19 cellular contexts compared by ENCODE assay signal in the genomic region with DNA sequence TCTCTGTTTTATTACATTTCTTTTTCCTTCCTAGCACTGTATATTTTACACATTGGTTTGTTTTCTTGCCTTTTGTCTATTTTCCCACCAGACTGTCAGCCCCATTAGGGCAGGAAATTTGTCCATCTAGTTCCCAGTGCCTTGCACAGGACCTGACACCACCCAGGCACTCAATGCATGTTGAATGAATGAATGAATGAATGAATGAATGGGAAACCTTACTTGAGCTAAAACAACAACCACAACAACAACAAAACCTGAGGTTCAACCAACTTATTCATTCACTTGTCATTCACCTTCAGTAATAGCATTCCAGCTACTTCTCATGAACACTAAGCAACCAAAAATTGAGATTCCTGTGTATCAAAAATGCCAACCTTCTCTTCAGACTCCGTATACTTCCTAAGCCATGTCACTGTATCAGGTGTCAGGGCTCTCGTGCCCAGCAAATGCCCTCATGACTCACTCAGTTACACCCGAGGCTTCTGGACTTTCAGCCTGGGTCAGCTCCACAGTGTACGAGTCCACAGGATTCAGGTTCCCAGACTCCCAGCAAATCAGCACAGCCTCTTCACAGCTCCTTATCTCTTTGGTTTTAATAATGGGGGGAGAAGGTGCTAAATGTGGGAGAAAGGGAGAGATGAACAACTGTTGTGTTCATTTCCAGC. TPM values are rescaled to one million over a fixed set of nuclear protein-coding genes. Genes with fewer than 3 reads are reported as not detected.
A peak's percentile ranks its signal among the peaks of the same experiment; 100 is the strongest.
DNase-seq lines count a peak whose midpoint lies in the region; ATAC-seq, FAIRE-seq and TF ChIP-seq lines count a peak whose summit lies in the region.
"Had no signal": no experiment of that assay in that cellular context is flagged by ENCODE, and none has a peak within 500 bp of the region (broad histone marks: within the 10 kb centered on the region; RNA-seq: fewer than 3 reads in every experiment).

No MANE protein-coding gene starts in this region.

- H3K79me2 ChIP-seq in GM12878 (ENCODE audit: control insufficient read depth, insufficient read depth, low read length), result no peaks in the 10 kb centered on the region

- no TSS peak for BruUV-seq in GM12878 (replicated peaks; lab: Mats Ljungman, UMichigan)

- CTCF ChIA-PET in GM12878 (lab: Yijun Ruan, JAX), result interaction anchor here (1.0 kb wide), 2 partner anchors 16 to 87 kb away, joined by 3 to 5 read pairs; no protein-coding TSS in a partner anchor

- H3K4me3 ChIP-seq in GM12878, result no peak overlapping the region
- H3K4me3 ChIP-seq: ovary had no signal

- FAIRE-seq in GM12878 (lab: Jason Lieb, UNC), result no peak
- FAIRE-seq: D721Med, endothelial cell of umbilical vein had no signal

- no peak overlapping the region for H3K4me2 ChIP-seq in GM12878 (ENCODE audit: control insufficient read depth, insufficient read depth)

- POLR2A ChIA-PET in GM12878 (lab: Charles Lee), result no interaction called here

- intact Hi-C loops in GM12878 (cut with micrococcal nuclease; ENCODE audit: unreplicated experiment), result no loop called here

- 61% methylated on average over 4 of the region's 4 CpGs for WGBS in GM12878 (ENCODE audit: insufficient coverage, insufficient replicate concordance, low lambda C conversion rate, missing lambda C conversion rate)

- H2AFZ ChIP-seq in GM12878 (ENCODE audit: control insufficient read depth, low read depth, low read length), result no peak overlapping the region

- no peaks in the 10 kb centered on the region for H3K27me3 ChIP-seq in GM12878 (replicated peaks in 1 of 2; ENCODE audit: control insufficient read depth in 2 of 2, insufficient read depth in 2 of 2, low read length in 1 of 2)
- H3K27me3 ChIP-seq: ovary had no signal

- RAD21 ChIA-PET in GM12878 (lab: Charles Lee; ENCODE audit: unreplicated experiment), result no interaction called here

- no peaks in the 10 kb centered on the region for H3K4me1 ChIP-seq in GM12878 (ENCODE audit: control insufficient read depth, insufficient read depth, low read length)

- no peak for TF ChIP-seq EP300 in GM12878 (IDR thresholded peaks at IDR 0.05; ENCODE audit: borderline replicate concordance in 1 of 2, control insufficient read depth in 1 of 2, low read depth in 2 of 2, low read length in 2 of 2)

- H3K9me3 ChIP-seq in GM12878 (replicated peaks; ENCODE audit: control insufficient read depth, insufficient read depth, low read length), result no peaks in the 10 kb centered on the region; the same call in 2 of the 3 replicates
- H3K9me3 ChIP-seq: ovary had no signal

- in situ Hi-C loops in ACHN (cut with HindIII; ENCODE audit: low pct_ligation_motif_present, low pct_unique_long_range_greater_than_20kb, low sequenced_read_pairs) (no loop called here), GM12878 (cut with MboI) (no loop called here)

- TF ChIP-seq RAD21 in GM12878 (IDR thresholded peaks at IDR 0.05; ENCODE audit: insufficient read depth, low read depth, low read length), result no peak

- TF ChIP-seq POLR2A in GM12878 (IDR thresholded peaks at IDR 0.05; ENCODE audit: low read depth, low read length), result no peak

- peaks cover 0 to 3% of the 10 kb centered on the region in 2 experiments; a peak in 3 of 4 replicates for H3K36me3 ChIP-seq in GM12878 (ENCODE audit: control insufficient read depth in 2 of 2, insufficient read depth in 2 of 2, low read length in 1 of 2)
- H3K36me3 ChIP-seq: ovary had no signal

- H3K27ac ChIP-seq in GM12878 (ENCODE audit: control insufficient read depth, insufficient read depth), result no peak overlapping the region
- H3K27ac ChIP-seq: ovary had no signal

- H3K9ac ChIP-seq in GM12878 (ENCODE audit: control insufficient read depth, insufficient read depth, low read length), result no peak overlapping the region

- no peaks in the 10 kb centered on the region for H4K20me1 ChIP-seq in GM12878 (ENCODE audit: control insufficient read depth, insufficient read depth)

- DNase-seq in ACHN (peak; percentile 6), HPDE6-E6E7 (ENCODE audit: extremely low spot score) (peak; percentile 34), GM12878 (ENCODE audit: low read depth, low spot score) (no peak), kidney tubule cell (ENCODE audit: low spot score) (peak; percentile 45), T1000 (lab: John Stamatoyannopoulos, UW) (no peak), amygdala (lab: John Stamatoyannopoulos, UW) (no peak), GF-D8 (lab: John Stamatoyannopoulos, UW) (no peak)
- DNase-seq: activated CD8-positive, alpha-beta memory T cell treated with anti-CD3 and anti-CD28 coated beads for 24 hours; Kasumi-1; left colon; NCI-H1436; ovary; stimulated activated naive CD8-positive, alpha-beta T cell treated with anti-CD3 and anti-CD28 coated beads, Interleukin-15, amount 100 ng/mL, for 72 hours had no signal

- no peak for ATAC-seq in GM12878
- no peak for ATAC-seq in GM21723 (IDR thresholded peaks at IDR 0.05; ENCODE audit: unreplicated experiment)
- ATAC-seq: activated T-helper 17 cell treated with anti-CD3 and anti-CD28 coated beads, Interleukin-2, amount 50 U/mL, for 72 hours; left colon; stimulated activated naive CD8-positive, alpha-beta T cell treated with anti-CD3 and anti-CD28 coated beads, Interleukin-15, amount 100 ng/mL, for 72 hours had no signal

- SMC1A ChIA-PET in GM12878 (lab: Charles Lee; ENCODE audit: uncharacterized antibody, unreplicated experiment), result interaction anchor here (0.6 to 1.0 kb wide), 2 partner anchors 11 to 42 kb away, joined by 3 to 4 read pairs; no protein-coding TSS in a partner anchor

- TF ChIP-seq CTCF in GM12878 (IDR thresholded peaks at IDR 0.05 in 2 of 3, conservative IDR thresholded peaks at IDR 0.05 in 1 of 3; ENCODE audit: control insufficient read depth in 2 of 3, extremely low read depth in 1 of 3, insufficient read depth in 1 of 3, low read depth in 3 of 3, low read length in 3 of 3), result no peak

TF ChIP-seq in GM12878, 131 proteins besides CTCF, POLR2A, EP300 and RAD21:
- TF ChIP-seq RUNX3 (IDR thresholded peaks at IDR 0.05; ENCODE audit: low read length) (no peak), EED (IDR thresholded peaks at IDR 0.05; ENCODE audit: low read depth) (no peak), ZNF24 (IDR thresholded peaks at IDR 0.05) (peak; percentile 63; the same call in 1 of the 2 replicates)
TF ChIP-seq in GM12878: peak in this region for 1.

RNA-seq across cellular contexts. Expression of a gene that starts 37.3 kb away (rescaled TPM):
- 0.15 TPM in 1 of 2 replicates, not detected in the other for total RNA-seq in GM12878 (2013; cell fraction: nucleolus; rRNA removed)
- total RNA-seq in GM12878 (2014; rRNA removed), result under 0.01 TPM in 1 of 2 replicates, not detected in the other
- total RNA-seq in GM12878 (2014; rRNA removed; fragmentation: Illumina TruSeq; extraction: Trizol), result 0.05 and 0.13 TPM in 2 replicates
- total RNA-seq in GM12878 (2021), result not detected in 2 replicates
- not detected for polyA plus RNA-seq in GM12878 (2011; ENCODE audit: low read depth)
- polyA plus RNA-seq in GM12878 (2011; rRNA removed), result 0.01 TPM in 2 replicates
- polyA plus RNA-seq in GM12878 (2011; cell fraction: cytosol; rRNA removed), result not detected in 2 replicates
- 0.03 TPM in 2 replicates for polyA plus RNA-seq in GM12878 (2011; cell fraction: nucleus; rRNA removed)
- 0.04 TPM in 2 replicates for polyA plus RNA-seq in GM12878 (2012)
- 0.07 and 0.78 TPM in 2 replicates for polyA plus RNA-seq in GM12878 (2014; fragmentation: Illumina TruSeq; extraction: Trizol)
- under 1 TPM in 1 of 2 experiments, not detected in 1; 0.03 TPM for polyA plus RNA-seq in GM12878 (2014; fragmentation: Nextera tagmentation; extraction: Ambion mirVana)
- polyA plus RNA-seq in GM12878 (2014; rRNA removed), result 0.18 TPM in 1 of 2 replicates, not detected in the other
- under 1 TPM; 0.35 to 0.39 TPM for polyA plus RNA-seq in GM12878 (2016; fragmentation: Nextera tagmentation; extraction: Ambion mirVana)
- polyA minus RNA-seq in GM12878 (2011; rRNA and poly(A)+ RNA removed), result 0.05 and 0.15 TPM in 2 replicates
- polyA minus RNA-seq in GM12878 (2011; cell fraction: cytosol; rRNA and poly(A)+ RNA removed), result not detected in 2 replicates
- not detected in 2 replicates for polyA minus RNA-seq in GM12878 (2011; cell fraction: nucleus; rRNA and poly(A)+ RNA removed)
- total RNA-seq: activated T-helper 17 cell treated with anti-CD3 and anti-CD28 coated beads, Interleukin-2, amount 50 U/mL, for 72 hours; endothelial cell of umbilical vein; left colon; NCI-H460; ureter had no signal
- polyA plus RNA-seq: endothelial cell of umbilical vein had no signal

RNA-seq across cellular contexts. Expression of a gene that starts 40.9 kb away (rescaled TPM):
- 14.5 and 15.4 TPM in 2 replicates for total RNA-seq in GM12878 (2013; cell fraction: nucleolus; rRNA removed)
- total RNA-seq in GM12878 (2014; rRNA removed) (2.3 and 3.1 TPM in 2 replicates), GM12878 (2014; rRNA removed; fragmentation: Illumina TruSeq; extraction: Trizol) (2.2 and 2.3 TPM in 2 replicates), GM12878 (2021) (2.9 and 4.2 TPM in 2 replicates)
- 3.1 TPM for polyA plus RNA-seq in GM12878 (2011; ENCODE audit: low read depth)
- polyA plus RNA-seq in GM12878 (2011; rRNA removed) (6.5 and 6.7 TPM in 2 replicates), GM12878 (2014; fragmentation: Illumina TruSeq; extraction: Trizol) (3.0 and 8.2 TPM in 2 replicates), GM12878 (2014; fragmentation: Nextera tagmentation; extraction: Ambion mirVana) (1 to 10 TPM; 1.7 to 1.8 TPM), GM12878 (2014; rRNA removed) (3.0 and 3.3 TPM in 2 replicates), GM12878 (2016; fragmentation: Nextera tagmentation; extraction: Ambion mirVana) (1 to 10 TPM in 1 of 2 experiments, under 1 TPM in 1; 0.87 to 2.7 TPM)
- polyA plus RNA-seq in GM12878 (2011; cell fraction: cytosol; rRNA removed), result 5.1 and 5.2 TPM in 2 replicates
- polyA plus RNA-seq in GM12878 (2011; cell fraction: nucleus; rRNA removed), result 8.8 and 11.4 TPM in 2 replicates
- polyA plus RNA-seq in GM12878 (2012), result 4.2 and 5.0 TPM in 2 replicates
- 2.2 and 2.4 TPM in 2 replicates for polyA minus RNA-seq in GM12878 (2011; rRNA and poly(A)+ RNA removed)
- polyA minus RNA-seq in GM12878 (2011; cell fraction: cytosol; rRNA and poly(A)+ RNA removed), result 2.3 and 2.5 TPM in 2 replicates
- polyA minus RNA-seq in GM12878 (2011; cell fraction: nucleus; rRNA and poly(A)+ RNA removed), result 3.6 and 7.5 TPM in 2 replicates

RNA-seq across cellular contexts. Expression of a gene that starts 58.9 kb away (rescaled TPM):
- not detected in 2 replicates for total RNA-seq in GM12878 (2013; cell fraction: nucleolus; rRNA removed)
- total RNA-seq in GM12878 (2014; rRNA removed) (not detected in 2 replicates), GM12878 (2014; rRNA removed; fragmentation: Illumina TruSeq; extraction: Trizol) (not detected in 2 replicates), GM12878 (2021) (not detected in 2 replicates)
- not detected for polyA plus RNA-seq in GM12878 (2011; ENCODE audit: low read depth)
- polyA plus RNA-seq in GM12878 (2011; rRNA removed) (not detected in 2 replicates), GM12878 (2014; fragmentation: Illumina TruSeq; extraction: Trizol) (not detected in 2 replicates), GM12878 (2014; fragmentation: Nextera tagmentation; extraction: Ambion mirVana) (not detected), GM12878 (2014; rRNA removed) (not detected in 2 replicates), GM12878 (2016; fragmentation: Nextera tagmentation; extraction: Ambion mirVana) (not detected)
- polyA plus RNA-seq in GM12878 (2011; cell fraction: cytosol; rRNA removed), result not detected in 2 replicates
- polyA plus RNA-seq in GM12878 (2011; cell fraction: nucleus; rRNA removed), result not detected in 2 replicates
- polyA plus RNA-seq in GM12878 (2012), result 0.03 and 0.12 TPM in 2 replicates
- polyA minus RNA-seq in GM12878 (2011; rRNA and poly(A)+ RNA removed), result not detected in 2 replicates
- not detected in 2 replicates for polyA minus RNA-seq in GM12878 (2011; cell fraction: cytosol; rRNA and poly(A)+ RNA removed)
- polyA minus RNA-seq in GM12878 (2011; cell fraction: nucleus; rRNA and poly(A)+ RNA removed), result not detected in 2 replicates
- total RNA-seq: endothelial cell of umbilical vein had no signal
- polyA plus RNA-seq: endothelial cell of umbilical vein had no signal

Comparison
In these comparisons a context has a peak if more than half of its experiments do, and no peak if none do; other contexts are left out.
1. DNase-seq: peak in ACHN (single experiment), HPDE6-E6E7 (single experiment) and kidney tubule cell (single experiment); none in GM12878 (single experiment), T1000 (single experiment), amygdala (0 of 56) and GF-D8 (single experiment).